In the genomic region with DNA sequence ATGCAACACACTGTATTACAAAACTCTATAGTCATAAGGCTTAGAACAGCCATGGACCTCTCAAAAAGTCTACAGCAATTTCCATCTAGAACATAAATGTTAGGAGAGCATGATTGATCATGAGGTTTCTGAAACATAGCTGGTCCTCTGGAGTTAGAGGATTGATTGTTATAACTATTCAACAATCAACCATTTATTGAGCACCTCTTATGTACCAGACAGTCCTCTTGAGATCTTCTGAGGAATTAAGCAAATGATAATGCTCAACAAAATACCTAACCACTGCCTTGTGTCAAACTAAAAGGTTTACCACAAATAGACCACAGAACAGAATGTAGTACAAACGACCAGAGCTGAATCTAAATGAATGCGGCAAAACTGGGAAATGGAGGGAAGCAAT, we compare ENCODE assay signal across 36 cellular contexts.
"Had no signal": no experiment of that assay in that cellular context is flagged by ENCODE, and none has a peak within 500 bp of the region (broad histone marks: within the 10 kb centered on the region; RNA-seq: fewer than 3 reads in every experiment).

No MANE protein-coding gene starts in this region.

- H3K4me3 Mint-ChIP-seq: activated naive CD4-positive, alpha-beta T cell treated with anti-CD3 and anti-CD28 coated beads for 36 hours; activated naive CD4-positive, alpha-beta T cell treated with anti-CD3 and anti-CD28 coated beads, Interleukin-2, amount 10 ng/mL, durations not matched to agents 7 days and 5 days; activated naive CD4-positive, alpha-beta T cell treated with anti-CD3 and anti-CD28 coated beads, Interleukin-2, amount 50 U/mL, for 24 hours; activated naive CD8-positive, alpha-beta T cell; activated naive CD8-positive, alpha-beta T cell treated with anti-CD3 and anti-CD28 coated beads for 36 hours; activated naive CD8-positive, alpha-beta T cell treated with anti-CD3 and anti-CD28 coated beads, Interleukin-2, amount 10 ng/mL, durations not matched to agents 7 days and 5 days; activated naive CD8-positive, alpha-beta T cell treated with anti-CD3 and anti-CD28 coated beads, Interleukin-2, amount 50 U/mL, for 24 hours; activated T-cell treated with anti-CD3 and anti-CD28 coated beads, Interleukin-2, amount 50 U/mL, for 24 hours; activated T-helper 1 cell treated with anti-CD3 and anti-CD28 coated beads, Interleukin-12 subunit alpha, Interleukin-12 subunit beta, Interleukin-2, Interleukin-4 antibody, amounts not matched to agents 30 ng/mL and 10 ng/mL and 1 ng/mL, durations not matched to agents 14 hours and 24 hours and 36 hours; activated T-helper 17 cell treated with anti-CD3 and anti-CD28 coated beads, Interleukin-2, amount 50 U/mL, for 72 hours had no signal

- H3K27me3 Mint-ChIP-seq: activated naive CD4-positive, alpha-beta T cell treated with anti-CD3 and anti-CD28 coated beads, Interleukin-2, amount 50 U/mL, for 24 hours; activated naive CD8-positive, alpha-beta T cell treated with anti-CD3 and anti-CD28 coated beads for 36 hours; activated naive CD8-positive, alpha-beta T cell treated with anti-CD3 and anti-CD28 coated beads, Interleukin-2, amount 50 U/mL, for 24 hours; activated T-helper 17 cell treated with anti-CD3 and anti-CD28 coated beads, Interleukin-2, amount 50 U/mL, for 72 hours; central memory CD8-positive, alpha-beta T cell had no signal

- H3K36me3 ChIP-seq: adrenal gland, ascending aorta, brain microvascular endothelial cell, breast epithelium, cardiac muscle cell had no signal

- H3K9me3 ChIP-seq: adrenal gland, ascending aorta, body of pancreas, breast epithelium had no signal

- H3K27ac Mint-ChIP-seq: activated naive CD4-positive, alpha-beta T cell treated with anti-CD3 and anti-CD28 coated beads for 36 hours; activated naive CD4-positive, alpha-beta T cell treated with anti-CD3 and anti-CD28 coated beads, Interleukin-2, amount 10 ng/mL, durations not matched to agents 7 days and 5 days; activated naive CD4-positive, alpha-beta T cell treated with anti-CD3 and anti-CD28 coated beads, Interleukin-2, amount 50 U/mL, for 24 hours; activated naive CD4-positive, alpha-beta T cell treated with anti-CD3 and anti-CD28 coated beads, Interleukin-2, amount 50 U/mL, for 72 hours; activated naive CD8-positive, alpha-beta T cell; activated naive CD8-positive, alpha-beta T cell treated with anti-CD3 and anti-CD28 coated beads, Interleukin-2, amount 10 ng/mL, durations not matched to agents 7 days and 5 days; activated naive CD8-positive, alpha-beta T cell treated with anti-CD3 and anti-CD28 coated beads, Interleukin-2, amount 50 U/mL, for 24 hours; activated T-cell treated with anti-CD3 and anti-CD28 coated beads, Interleukin-2, amount 50 U/mL, for 24 hours; activated T-helper 1 cell treated with anti-CD3 and anti-CD28 coated beads, Interleukin-12 subunit alpha, Interleukin-12 subunit beta, Interleukin-2, Interleukin-4 antibody, amounts not matched to agents 30 ng/mL and 10 ng/mL and 1 ng/mL, durations not matched to agents 14 hours and 24 hours and 36 hours; activated T-helper 17 cell treated with anti-CD3 and anti-CD28 coated beads, Interleukin-2, amount 50 U/mL, for 72 hours; activated T-helper 2 cell treated with anti-CD3 and anti-CD28 coated beads, Interferon-gamma antibody, Interleukin-2, Interleukin-4, amounts not matched to agents 10 μg/mL and 5 μg/mL and 100 μg/mL, durations not matched to agents 14 hours and 24 hours and 36 hours had no signal

- H3K4me3 ChIP-seq: adrenal gland, ascending aorta, body of pancreas, breast epithelium, cardiac muscle cell had no signal

- H3K27me3 ChIP-seq: adrenal gland, ascending aorta, body of pancreas, brain microvascular endothelial cell, breast epithelium had no signal

- H3K4me1 ChIP-seq: breast epithelium had no signal

- DNase-seq: activated effector memory CD4-positive, alpha-beta T cell treated with anti-CD3 and anti-CD28 coated beads, Interleukin-2, amount 50 U/mL, for 16 hours; activated effector memory CD4-positive, alpha-beta T cell treated with Interleukin-2 at 50 U/mL for 16 hours; activated gamma-delta T cell; activated gamma-delta T cell treated with Interleukin-2 at 50 U/mL for 16 hours; activated naive CD4-positive, alpha-beta T cell; activated naive CD4-positive, alpha-beta T cell treated with anti-CD3 and anti-CD28 coated beads for 36 hours; activated naive CD4-positive, alpha-beta T cell treated with anti-CD3 and anti-CD28 coated beads, Interleukin-2, amount 10 ng/mL, durations not matched to agents 7 days and 5 days; activated naive CD4-positive, alpha-beta T cell treated with anti-CD3 and anti-CD28 coated beads, Interleukin-2, amount 50 U/mL, for 16 hours; activated naive CD4-positive, alpha-beta T cell treated with Interleukin-2 at 50 U/mL for 16 hours; activated naive CD8-positive, alpha-beta T cell treated with anti-CD3 and anti-CD28 coated beads for 36 hours; activated naive CD8-positive, alpha-beta T cell treated with anti-CD3 and anti-CD28 coated beads, Interleukin-2, amount 10 ng/mL, durations not matched to agents 7 days and 5 days; activated naive CD8-positive, alpha-beta T cell treated with anti-CD3 and anti-CD28 coated beads, Interleukin-2, amount 50 U/mL, for 24 hours; activated T-cell treated with anti-CD3 and anti-CD28 coated beads, Interleukin-2, amount 50 U/mL, for 1 hour; activated T-cell treated with anti-CD3 and anti-CD28 coated beads, Interleukin-2, amount 50 U/mL, for 24 hours; activated T-cell treated with anti-CD3 and anti-CD28 coated beads, Interleukin-2, amount 50 U/mL, for 48 hours; adrenal gland; amniotic stem cell; amygdala; anterior cingulate cortex; aorta; body of pancreas; brain microvascular endothelial cell; caudate nucleus; central memory CD4-positive, alpha-beta T cell; cerebellar nuclear complex had no signal

- H3K36me3 Mint-ChIP-seq: activated naive CD4-positive, alpha-beta T cell treated with anti-CD3 and anti-CD28 coated beads, Interleukin-2, amount 10 ng/mL, durations not matched to agents 7 days and 5 days; activated naive CD4-positive, alpha-beta T cell treated with anti-CD3 and anti-CD28 coated beads, Interleukin-2, amount 50 U/mL, for 24 hours; activated naive CD4-positive, alpha-beta T cell treated with anti-CD3 and anti-CD28 coated beads, Interleukin-2, amount 50 U/mL, for 72 hours; activated naive CD8-positive, alpha-beta T cell treated with anti-CD3 and anti-CD28 coated beads for 36 hours; activated naive CD8-positive, alpha-beta T cell treated with anti-CD3 and anti-CD28 coated beads, Interleukin-2, amount 10 ng/mL, durations not matched to agents 7 days and 5 days; brain had no signal

- ATAC-seq: activated naive CD4-positive, alpha-beta T cell treated with anti-CD3 and anti-CD28 coated beads, Interleukin-2, amount 50 U/mL, for 72 hours; activated naive CD8-positive, alpha-beta T cell treated with anti-CD3 and anti-CD28 coated beads, Interleukin-2, amount 50 U/mL, for 24 hours; activated T-helper 17 cell treated with anti-CD3 and anti-CD28 coated beads, Interleukin-2, amount 50 U/mL, for 72 hours; body of pancreas had no signal

- H3K27ac ChIP-seq: adrenal gland, ascending aorta, body of pancreas, brain microvascular endothelial cell, breast epithelium, cardiac muscle cell had no signal

- H3K9me3 Mint-ChIP-seq: activated naive CD4-positive, alpha-beta T cell treated with anti-CD3 and anti-CD28 coated beads for 36 hours; activated naive CD4-positive, alpha-beta T cell treated with anti-CD3 and anti-CD28 coated beads, Interleukin-2, amount 10 ng/mL, durations not matched to agents 7 days and 5 days; activated naive CD4-positive, alpha-beta T cell treated with anti-CD3 and anti-CD28 coated beads, Interleukin-2, amount 50 U/mL, for 24 hours; activated naive CD4-positive, alpha-beta T cell treated with anti-CD3 and anti-CD28 coated beads, Interleukin-2, amount 50 U/mL, for 72 hours; activated naive CD8-positive, alpha-beta T cell treated with anti-CD3 and anti-CD28 coated beads for 36 hours; activated naive CD8-positive, alpha-beta T cell treated with anti-CD3 and anti-CD28 coated beads, Interleukin-2, amount 10 ng/mL, durations not matched to agents 7 days and 5 days; activated naive CD8-positive, alpha-beta T cell treated with anti-CD3 and anti-CD28 coated beads, Interleukin-2, amount 50 U/mL, for 24 hours; activated T-cell treated with anti-CD3 and anti-CD28 coated beads, Interleukin-2, amount 50 U/mL, for 24 hours; activated T-helper 1 cell treated with anti-CD3 and anti-CD28 coated beads, Interleukin-12 subunit alpha, Interleukin-12 subunit beta, Interleukin-2, Interleukin-4 antibody, amounts not matched to agents 30 ng/mL and 10 ng/mL and 1 ng/mL, durations not matched to agents 14 hours and 24 hours and 36 hours; activated T-helper 17 cell treated with anti-CD3 and anti-CD28 coated beads, Interleukin-2, amount 50 U/mL, for 72 hours; activated T-helper 2 cell treated with anti-CD3 and anti-CD28 coated beads, Interferon-gamma antibody, Interleukin-2, Interleukin-4, amounts not matched to agents 10 μg/mL and 5 μg/mL and 100 μg/mL, durations not matched to agents 14 hours and 24 hours and 36 hours; brain; central memory CD8-positive, alpha-beta T cell had no signal
